1 cellular context compared by ENCODE assay signal in genomic region chr3:38038447-38038911, GRCh38.
TF ChIP-seq lines count a peak whose summit lies in the region.

No MANE protein-coding gene starts in this region.

TF ChIP-seq in GM23338, 12 proteins besides CTCF, POLR2A, EP300 and RAD21 (continued from another document):
- no peak for TF ChIP-seq EZH2 (IDR thresholded peaks at IDR 0.05; ENCODE audit: low read depth, unreplicated experiment)
- no peak for TF ChIP-seq ETS1 (IDR thresholded peaks at IDR 0.05)
- TF ChIP-seq EZH2phosphoT487 (IDR thresholded peaks at IDR 0.05; ENCODE audit: unreplicated experiment) = no peak
- no peak for TF ChIP-seq REST (IDR thresholded peaks at IDR 0.05; ENCODE audit: unreplicated experiment)
- TF ChIP-seq POLR2AphosphoS5 (IDR thresholded peaks at IDR 0.05; ENCODE audit: low read depth) = no peak
- TF ChIP-seq JUNB (IDR thresholded peaks at IDR 0.05; ENCODE audit: unreplicated experiment) = no peak
- no peak for TF ChIP-seq CREB1 (CRISPR knock-in tag; IDR thresholded peaks at IDR 0.05; ENCODE audit: low read depth)
- TF ChIP-seq NANOG (IDR thresholded peaks at IDR 0.05; ENCODE audit: borderline replicate concordance) = no peak
- no peak for TF ChIP-seq ZNF331 (CRISPR knock-in tag; IDR thresholded peaks at IDR 0.05; ENCODE audit: low read depth)
TF ChIP-seq in GM23338: peak in this region for 0.
